Comparison of ENCODE assay signal across 20 cellular contexts in genomic region chr12:1439201-1439600, GRCh38.
DNase-seq lines count a peak whose midpoint lies in the region; ATAC-seq and TF ChIP-seq lines count a peak whose summit lies in the region.
"Had no signal": no experiment of that assay in that cellular context is flagged by ENCODE, and none has a peak within 500 bp of the region (broad histone marks: within the 10 kb centered on the region; RNA-seq: fewer than 3 reads in every experiment).

No MANE protein-coding gene starts in this region.

- H3K4me2 ChIP-seq in DOHH2 (ENCODE audit: low read length): peak overlapping the region; percentile 35; the same call in 1 of the 2 replicates
- H3K4me2 ChIP-seq in H9 (ENCODE audit: insufficient read depth, insufficient read length, low read length): no peak overlapping the region
- H3K4me2 ChIP-seq: A549; BLaER1 treated with 17β-estradiol and CSF1 and Interleukin-3, amounts not matched to agents 10 nM and 100 nM had no signal

- H3K9ac ChIP-seq in H9 (ENCODE audit: extremely low read depth, insufficient read length, low read length): no peak overlapping the region
- H3K9ac ChIP-seq: BLaER1 treated with 17β-estradiol and CSF1 and Interleukin-3, amounts not matched to agents 10 nM and 100 nM; GM23248 had no signal

- no peak overlapping the region for H3T11ph ChIP-seq in H9 (ENCODE audit: low read length)

- no peak overlapping the region for H2BK20ac ChIP-seq in H9 (ENCODE audit: low read depth, low read length, poor library complexity, severe bottlenecking)

- H3K27ac ChIP-seq in DOHH2 (ENCODE audit: low read depth, low read length) (no peak overlapping the region), H9 (ENCODE audit: insufficient read length, low read depth, low read length) (no peak overlapping the region), VCaP (peak overlapping the region; percentile 53)
- H3K27ac ChIP-seq: A549; BLaER1 treated with 17β-estradiol and CSF1 and Interleukin-3, amounts not matched to agents 10 nM and 100 nM; GM23248 had no signal

- H3K23ac ChIP-seq in H9 (ENCODE audit: insufficient read length, low read depth, low read length): no peak overlapping the region

- no peak overlapping the region for H3K4me3 Mint-ChIP-seq in H9
- H3K4me3 Mint-ChIP-seq: CD14-positive monocyte; CD4-positive, alpha-beta T cell; CD8-positive, alpha-beta memory T cell had no signal

- H4K8ac ChIP-seq in H9 (replicated peaks; ENCODE audit: insufficient read length, low read depth, low read length): no peak overlapping the region

- H3K9me3 ChIP-seq in DOHH2 (ENCODE audit: control insufficient read depth, insufficient read depth, low read length): no peaks in the 10 kb centered on the region
- no peaks in the 10 kb centered on the region for H3K9me3 ChIP-seq in H9 (ENCODE audit: control insufficient read depth, low read depth, low read length)
- H3K9me3 ChIP-seq in MG63: no peaks in the 10 kb centered on the region
- H3K9me3 ChIP-seq: A549; BE2C; BLaER1 treated with 17β-estradiol and CSF1 and Interleukin-3, amounts not matched to agents 10 nM and 100 nM had no signal

- no peak overlapping the region for H3K18ac ChIP-seq in H9 (ENCODE audit: insufficient read length, low read depth, low read length)

- no peak overlapping the region for H3K14ac ChIP-seq in H9 (ENCODE audit: insufficient read depth, low read length)

- H4K5ac ChIP-seq in H9 (ENCODE audit: insufficient read length, low read depth, low read length): no peak overlapping the region

- H3K36me3 Mint-ChIP-seq in H9 (ENCODE audit: insufficient read depth in 1 of 3, low read depth in 3 of 3): no peaks in the 10 kb centered on the region; a peak in 2 of 7 replicates

- H3K4me1 Mint-ChIP-seq in H9: no peaks in the 10 kb centered on the region
- H3K4me1 Mint-ChIP-seq: CD14-positive monocyte; CD8-positive, alpha-beta memory T cell had no signal

- H4K20me1 ChIP-seq in DOHH2 (ENCODE audit: control insufficient read depth, insufficient read depth, low read depth, low read length) (no peaks in the 10 kb centered on the region), H9 (ENCODE audit: control insufficient read depth, insufficient read depth, insufficient read length) (no peaks in the 10 kb centered on the region)
- H4K20me1 ChIP-seq: BLaER1 treated with 17β-estradiol and CSF1 and Interleukin-3, amounts not matched to agents 10 nM and 100 nM had no signal

- no peak overlapping the region for H2BK120ac ChIP-seq in H9 (ENCODE audit: low read depth, low read length, poor library complexity, severe bottlenecking)

- no peak overlapping the region; a peak in 1 of 7 replicates for H3K27ac Mint-ChIP-seq in H9
- H3K27ac Mint-ChIP-seq: CD14-positive monocyte; CD4-positive, alpha-beta T cell; CD8-positive, alpha-beta memory T cell had no signal

- 0 out of 2 replicates have a peak overlapping the region, but pooled peaks have one; percentile 68 for H2BK15ac ChIP-seq in H9 (ENCODE audit: low read depth, low read length)

- no peaks in the 10 kb centered on the region for H3K9me2 ChIP-seq in DOHH2 (replicated peaks; ENCODE audit: control insufficient read depth, low read length)

- no peak overlapping the region for H3K56ac ChIP-seq in H9 (ENCODE audit: insufficient read length, low read depth, low read length)

- no peak overlapping the region for H4K91ac ChIP-seq in H9 (ENCODE audit: insufficient read length, low read depth, low read length)

- no peaks in the 10 kb centered on the region; a peak in 1 of 5 replicates for H3K9me3 Mint-ChIP-seq in H9
- H3K9me3 Mint-ChIP-seq: CD4-positive, alpha-beta T cell; CD8-positive, alpha-beta memory T cell had no signal

- H3K4ac ChIP-seq in H9 (ENCODE audit: low read depth, low read length): no peak overlapping the region

- H3K27me3 Mint-ChIP-seq in H9 (ENCODE audit: low read depth): no peaks in the 10 kb centered on the region
- H3K27me3 Mint-ChIP-seq: CD4-positive, alpha-beta T cell; CD8-positive, alpha-beta memory T cell had no signal

- no peak overlapping the region for H2AFZ ChIP-seq in H9 (ENCODE audit: low read length)
- H2AFZ ChIP-seq: GM23248 had no signal

- H3K23me2 ChIP-seq in H9 (ENCODE audit: insufficient read length, low read depth, low read length, poor library complexity, severe bottlenecking): no peaks in the 10 kb centered on the region

- no peak for TF ChIP-seq CTCF in DOHH2 (IDR thresholded peaks at IDR 0.05; ENCODE audit: low read depth, low read length, poor library complexity, severe bottlenecking)
- no peak for TF ChIP-seq CTCF in H9 (conservative IDR thresholded peaks at IDR 0.05)
- no peak for TF ChIP-seq CTCF in VCaP (conservative IDR thresholded peaks at IDR 0.05)

- ATAC-seq in GM19452 (IDR thresholded peaks at IDR 0.05; ENCODE audit: unreplicated experiment): no peak
- ATAC-seq: A549, HCT116 had no signal

- no peak overlapping the region for H2AK5ac ChIP-seq in H9 (ENCODE audit: insufficient read length, low read length)

- H3K79me2 ChIP-seq in DOHH2 (ENCODE audit: control insufficient read depth, low read length) (no peaks in the 10 kb centered on the region), H9 (ENCODE audit: insufficient read depth, low read length) (no peaks in the 10 kb centered on the region)

- no peaks in the 10 kb centered on the region for H3F3A ChIP-seq in DOHH2 (ENCODE audit: control insufficient read depth, insufficient read depth)

- H3K4me3 ChIP-seq in DOHH2 (ENCODE audit: low read length) (no peak overlapping the region), MG63 (no peak overlapping the region)
- H3K4me3 ChIP-seq: A549; BLaER1 treated with 17β-estradiol and CSF1 and Interleukin-3, amounts not matched to agents 10 nM and 100 nM; GM23248 had no signal

- H3K79me1 ChIP-seq in H9 (ENCODE audit: insufficient read depth, low read depth, low read length, poor library complexity, severe bottlenecking): no peaks in the 10 kb centered on the region

- no peak overlapping the region for H2BK5ac ChIP-seq in H9 (ENCODE audit: insufficient read length, low read length)

- H3K36me3 ChIP-seq in DOHH2 (ENCODE audit: control insufficient read depth, low read length) (no peaks in the 10 kb centered on the region), MG63 (peaks cover 7% of the 10 kb centered on the region)
- H3K36me3 ChIP-seq: BE2C had no signal

- H3K4me1 ChIP-seq in DOHH2 (ENCODE audit: control insufficient read depth, low read length) (peaks cover 39% of the 10 kb centered on the region), H9 (ENCODE audit: insufficient read depth, low read length) (no peaks in the 10 kb centered on the region)
- H3K4me1 ChIP-seq: A549, BE2C had no signal

- WGBS in H9 (ENCODE audit: extremely low coverage, insufficient read length, low lambda C conversion rate): no CpG with 5 or more reads among the region's 1 CpG

- DNase-seq in H9 (no peak), NAMALWA (ENCODE audit: low spot score) (no peak), MG63 (no peak)
- DNase-seq: 8988T; ACHN; AML-193; BE2C; CD4-positive, alpha-beta T cell; CD8-positive, alpha-beta memory T cell; DMS 273 treated with DMSO at 0.1 percent for 48 hours; DMS79; GM23248; H7 had no signal

- H2BK12ac ChIP-seq in H9 (ENCODE audit: insufficient read length, low read depth, low read length): no peak overlapping the region

- H3K27me3 ChIP-seq in DOHH2 (ENCODE audit: control insufficient read depth, low read length) (no peaks in the 10 kb centered on the region), H9 (ENCODE audit: insufficient read depth, low read length) (no peaks in the 10 kb centered on the region), MG63 (no peaks in the 10 kb centered on the region)
- H3K27me3 ChIP-seq: BE2C; BLaER1 treated with 17β-estradiol and CSF1 and Interleukin-3, amounts not matched to agents 10 nM and 100 nM had no signal
